Comparison of ENCODE assay signal across 8 cellular contexts in the genomic region with DNA sequence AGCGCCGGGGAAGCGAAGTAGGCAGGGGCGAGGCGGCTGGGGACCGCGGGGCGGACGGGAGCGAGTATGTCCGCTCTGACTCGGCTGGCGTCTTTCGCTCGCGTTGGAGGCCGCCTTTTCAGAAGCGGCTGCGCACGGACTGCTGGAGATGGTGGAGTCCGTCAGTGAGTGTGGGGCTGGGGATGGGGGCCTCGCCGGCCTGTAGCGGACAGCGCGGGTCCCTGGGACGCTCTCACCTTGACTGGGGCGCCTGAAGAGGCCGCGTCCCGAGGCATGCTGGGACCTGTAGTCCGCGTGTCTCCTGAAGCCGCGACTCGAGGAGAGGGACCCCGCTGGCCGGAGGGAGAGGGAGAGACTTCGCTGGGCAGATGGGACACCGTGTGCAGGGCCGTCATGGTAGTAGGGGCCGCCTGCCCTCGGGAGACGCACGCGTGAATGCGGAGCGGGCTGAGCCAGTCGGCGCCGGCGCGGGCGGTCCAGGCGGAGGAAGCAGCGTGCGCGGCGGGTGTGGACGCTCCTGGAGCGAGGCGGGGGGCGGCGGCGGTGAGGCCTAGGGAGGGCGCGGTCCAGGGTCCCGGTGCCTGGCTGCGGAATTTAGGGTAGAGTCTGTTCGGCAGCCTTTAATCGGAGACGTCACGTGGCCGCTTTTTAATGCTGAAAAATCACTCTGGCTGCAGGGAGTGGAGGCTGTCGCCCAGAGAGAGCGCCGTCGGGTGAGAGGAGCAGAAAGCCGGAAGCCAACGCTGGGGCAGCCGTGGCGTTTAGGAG. TPM values are rescaled to one million over a fixed set of nuclear protein-coding genes. Genes with fewer than 3 reads are reported as not detected.
DNase-seq lines count a peak whose midpoint lies in the region; ATAC-seq, FAIRE-seq and TF ChIP-seq lines count a peak whose summit lies in the region.

A gene (plus strand): TSS at position 30 of the 768 bp plus-strand sequence. CDS start 37 bp downstream, at position 67.

- no peak within 1 kb of the TSS for H2AK5ac ChIP-seq in neuronal stem cell (ENCODE audit: low read depth, low read length)

- peak within 1 kb of the TSS; percentile 93 to 96 for H3K4me3 ChIP-seq in neuronal stem cell (ENCODE audit: low read length in 2 of 2)

- peak within 1 kb of the TSS; percentile 84 for H2BK5ac ChIP-seq in neuronal stem cell (ENCODE audit: low read length)

- peaks cover 7% of the 10 kb centered on the region for H3K79me1 ChIP-seq in neuronal stem cell (ENCODE audit: low read depth, low read length)

- no peak within 1 kb of the TSS for H3K4ac ChIP-seq in neuronal stem cell (ENCODE audit: low read length)

- peak within 1 kb of the TSS; percentile 34 for H4K91ac ChIP-seq in neuronal stem cell (ENCODE audit: low read depth, low read length, poor library complexity)

- no CpG with 5 or more reads among the region's 82 CpGs for WGBS in neuronal stem cell (ENCODE audit: extremely low coverage in 2 of 2, insufficient read length in 2 of 2, insufficient replicate concordance in 1 of 2), 2 donors

- peaks cover 34% of the 10 kb centered on the region for H3K4me1 Mint-ChIP-seq in activated naive CD4-positive, alpha-beta T cell treated with anti-CD3 and anti-CD28 coated beads for 36 hours (ENCODE audit: low read depth)

- H3K27me3 Mint-ChIP-seq in activated naive CD4-positive, alpha-beta T cell treated with anti-CD3 and anti-CD28 coated beads for 36 hours (ENCODE audit: low read depth): no peaks in the 10 kb centered on the region

- no peak for TF ChIP-seq CTCF in RWPE1 (conservative IDR thresholded peaks at IDR 0.05; ENCODE audit: low read depth)

- H3K4me1 ChIP-seq in ES-I3 (ENCODE audit: insufficient read depth, low read length) (no peaks in the 10 kb centered on the region; the same call in 1 of the 2 replicates), neuronal stem cell (ENCODE audit: control insufficient read depth in 2 of 2, insufficient read depth in 1 of 2, low read depth in 1 of 2, low read length in 2 of 2) (peaks cover 3 to 6% of the 10 kb centered on the region in 2 donors)

- peak within 1 kb of the TSS; percentile 99 for H3K27ac Mint-ChIP-seq in activated naive CD4-positive, alpha-beta T cell treated with anti-CD3 and anti-CD28 coated beads for 36 hours

- peak within 1 kb of the TSS; percentile 65 for H3K9ac ChIP-seq in ES-I3 (ENCODE audit: low read depth, low read length)
- H3K9ac ChIP-seq in neuronal stem cell (ENCODE audit: low read depth, low read length, poor library complexity): peak within 1 kb of the TSS; percentile 99

- H3K9me3 ChIP-seq in ES-I3 (ENCODE audit: control insufficient read depth, insufficient read depth, low read length): no peaks in the 10 kb centered on the region
- H3K9me3 ChIP-seq in neuronal stem cell (replicated peaks in 1 of 2; ENCODE audit: control insufficient read depth in 2 of 2, insufficient read depth in 1 of 2, low read depth in 1 of 2, low read length in 2 of 2): no peaks in the 10 kb centered on the region

- H3K27ac ChIP-seq in RWPE1 (peak within 1 kb of the TSS; percentile 87), neuronal stem cell (replicated peaks; ENCODE audit: low read length) (peak within 1 kb of the TSS; percentile 90)

- no peak within 1 kb of the TSS for H4K8ac ChIP-seq in neuronal stem cell (ENCODE audit: low read depth, low read length)

- H3K18ac ChIP-seq in neuronal stem cell (ENCODE audit: low read length): peak within 1 kb of the TSS; percentile 100

- in situ Hi-C loops in KBM-7 (cut with MboI; ENCODE audit: low pct_unique_long_range_greater_than_20kb, low sequenced_read_pairs): no loop called here

- POLR2A ChIA-PET in RWPE1 (lab: Yijun Ruan, JAX; ENCODE audit: low non-redundant PET): interaction anchor here (0.6 kb wide), 1 partner anchor 150 kb away, joined by 3 read pairs; no protein-coding TSS in a partner anchor

- H3K4me3 Mint-ChIP-seq in activated naive CD4-positive, alpha-beta T cell treated with anti-CD3 and anti-CD28 coated beads for 36 hours: peak within 1 kb of the TSS; percentile 98

- H3K23ac ChIP-seq in neuronal stem cell (ENCODE audit: low read depth, low read length, poor library complexity): peak within 1 kb of the TSS; percentile 99

- H2BK15ac ChIP-seq in neuronal stem cell (ENCODE audit: low read length): peak within 1 kb of the TSS; percentile 97

- peak within 1 kb of the TSS; percentile 55 for H2BK120ac ChIP-seq in neuronal stem cell (ENCODE audit: low read depth, low read length)

- peak within 1 kb of the TSS; percentile 94 for H3K14ac ChIP-seq in neuronal stem cell (ENCODE audit: low read length)

- peak; percentile 93 for DNase-seq in KBM-7
- peak; percentile 55 for DNase-seq in RWPE1 (ENCODE audit: low spot score)
- DNase-seq in activated naive CD4-positive, alpha-beta T cell treated with anti-CD3 and anti-CD28 coated beads for 36 hours: peak; percentile 75
- DNase-seq in frontal cortex (ENCODE audit: low spot score in 2 of 2): peak; percentile 79 to 80
- peak; percentile 81 for DNase-seq in neuronal stem cell (ENCODE audit: low spot score)
- DNase-seq in superior temporal gyrus (ENCODE audit: extremely low spot score): peak; percentile 86

- H3K9me3 Mint-ChIP-seq in activated naive CD4-positive, alpha-beta T cell treated with anti-CD3 and anti-CD28 coated beads for 36 hours: no peaks in the 10 kb centered on the region

- CTCF ChIA-PET in RWPE1 (lab: Yijun Ruan, JAX): no interaction called here
- CTCF ChIA-PET in activated naive CD4-positive, alpha-beta T cell treated with anti-CD3 and anti-CD28 coated beads for 36 hours (lab: Charles Lee): interaction anchor here (1.1 kb wide), 1 partner anchor 23 kb away, joined by 3 read pairs; no protein-coding TSS in a partner anchor

- FAIRE-seq in frontal cortex (lab: Jason Lieb, UNC): no peak

- H2BK12ac ChIP-seq in neuronal stem cell (ENCODE audit: low read length): no peak within 1 kb of the TSS

- peak within 1 kb of the TSS; percentile 99 for H2AFZ ChIP-seq in neuronal stem cell (ENCODE audit: low read length)

- intact Hi-C loops in activated naive CD4-positive, alpha-beta T cell treated with anti-CD3 and anti-CD28 coated beads for 36 hours (cut with micrococcal nuclease): loop anchor here (1.0 to 2.0 kb wide), 7 partner anchors 24 to 1042 kb away; a partner anchor contains a TSS

- H3K36me3 Mint-ChIP-seq in activated naive CD4-positive, alpha-beta T cell treated with anti-CD3 and anti-CD28 coated beads for 36 hours (ENCODE audit: low read depth): peaks cover 9% of the 10 kb centered on the region

- H3K36me3 ChIP-seq in ES-I3 (ENCODE audit: insufficient read depth, low read length) (peaks cover under 1% of the 10 kb centered on the region; the same call in 1 of the 2 replicates), neuronal stem cell (replicated peaks in 1 of 2; ENCODE audit: control insufficient read depth in 2 of 2, insufficient read depth in 2 of 2, low read length in 2 of 2) (peaks cover 0 to 7% of the 10 kb centered on the region in 2 donors)

- ATAC-seq in GM21737 (IDR thresholded peaks at IDR 0.05; ENCODE audit: unreplicated experiment): peak; percentile 91

- H3K4me2 ChIP-seq in neuronal stem cell (ENCODE audit: insufficient read depth, low read length, poor library complexity, severe bottlenecking): peak within 1 kb of the TSS; percentile 73

- no peaks in the 10 kb centered on the region for H3K27me3 ChIP-seq in neuronal stem cell (ENCODE audit: control insufficient read depth in 3 of 3, insufficient read depth in 3 of 3, low read depth in 1 of 3, low read length in 3 of 3)

RNA-seq across cellular contexts. Expression of the gene that starts here (rescaled TPM):
- total RNA-seq in activated naive CD4-positive, alpha-beta T cell treated with anti-CD3 and anti-CD28 coated beads for 36 hours: 100 to 1,000 TPM; 167 to 179 TPM
- total RNA-seq in frontal cortex: 34.6 TPM
- polyA plus RNA-seq in neuronal stem cell (2013, experiment 1 of 2): 296 TPM
- 293 TPM for polyA plus RNA-seq in neuronal stem cell (2013, experiment 2 of 2)

Comparison
In these comparisons a context has a peak if more than half of its experiments do, and no peak if none do; other contexts are left out.
1. Peak in every context shown above with its lines: DNase-seq, ATAC-seq, H3K4me3 ChIP-seq and H3K27ac ChIP-seq.